In the genomic region with DNA sequence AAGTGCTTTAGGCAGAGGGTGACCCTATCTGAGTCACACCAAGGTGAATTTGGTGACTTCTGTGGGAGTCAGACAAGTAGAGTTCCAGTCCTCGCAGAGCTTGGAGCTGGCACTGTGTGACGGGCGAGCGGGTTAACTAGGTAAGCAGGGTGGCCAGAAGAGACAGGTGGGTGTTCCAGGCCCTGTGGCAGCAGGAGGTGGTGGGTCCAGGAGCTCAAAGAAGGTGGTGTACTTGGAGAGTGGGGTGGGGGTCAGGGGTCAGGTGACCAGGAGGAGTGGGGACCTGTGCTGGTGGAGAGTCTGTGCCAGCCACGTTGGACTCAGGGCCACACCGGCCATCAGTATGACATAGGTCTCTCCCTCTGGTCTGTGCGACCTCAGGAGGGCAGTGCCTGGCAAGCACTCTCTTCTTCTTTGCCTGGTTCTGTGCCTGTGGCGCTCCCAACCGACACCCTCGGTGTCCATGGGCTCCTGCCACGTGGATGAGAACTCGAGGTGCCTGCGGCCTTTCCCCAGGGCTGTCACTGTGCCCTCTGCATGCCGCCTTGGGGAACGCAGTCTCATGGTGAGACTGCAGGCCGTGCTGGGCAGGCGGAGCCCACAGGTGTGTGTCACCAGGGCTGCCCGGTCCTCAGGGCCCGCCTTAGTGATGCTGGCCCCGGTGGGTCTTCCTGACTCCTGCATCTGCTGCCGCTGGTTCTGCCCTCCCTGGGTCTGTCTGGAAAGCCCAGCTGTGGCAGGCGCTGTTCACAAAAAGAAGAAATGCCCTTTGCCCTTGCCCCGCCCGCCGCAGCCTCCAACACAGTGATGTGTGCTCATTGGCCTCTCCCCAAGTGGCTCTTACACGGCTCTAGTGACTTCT, we compare ENCODE assay signal across 9 cellular contexts. TPM values are rescaled to one million over a fixed set of nuclear protein-coding genes. Genes with fewer than 3 reads are reported as not detected.
DNase-seq lines count a peak whose midpoint lies in the region; ATAC-seq and TF ChIP-seq lines count a peak whose summit lies in the region.
"Had no signal": no experiment of that assay in that cellular context is flagged by ENCODE, and none has a peak within 500 bp of the region (broad histone marks: within the 10 kb centered on the region; RNA-seq: fewer than 3 reads in every experiment).

No MANE protein-coding gene starts in this region.

- H3K27ac ChIP-seq in C4-2B, result peak overlapping the region; percentile 78; the same call in 1 of the 2 replicates

- H3K4me1 Mint-ChIP-seq in nephron progenitor cell, result peaks cover 29% of the 10 kb centered on the region

- H3K4me3 ChIP-seq in MG63, result peak overlapping the region; percentile 45
- H3K4me3 ChIP-seq in choroid plexus epithelial cell (ENCODE audit: low read depth, low read length), result peak overlapping the region; percentile 74

- peaks cover 40% of the 10 kb centered on the region for H3K36me3 Mint-ChIP-seq in nephron progenitor cell (ENCODE audit: low read depth)

- no peak for TF ChIP-seq CTCF in C4-2B (conservative IDR thresholded peaks at IDR 0.05)
- TF ChIP-seq CTCF in choroid plexus epithelial cell (conservative IDR thresholded peaks at IDR 0.05; ENCODE audit: low read depth, low read length), result no peak
- no peak for TF ChIP-seq CTCF in nephron progenitor cell (IDR thresholded peaks at IDR 0.05)

- H3K27ac Mint-ChIP-seq in nephron progenitor cell, result peak overlapping the region; percentile 97

- no peak for ATAC-seq in HG02610 (IDR thresholded peaks at IDR 0.05; ENCODE audit: unreplicated experiment)

- DNase-seq in MG63 (no peak), choroid plexus epithelial cell (ENCODE audit: low read depth) (no peak), nephron progenitor cell (no peak), UCSD-AML1 (lab: John Stamatoyannopoulos, UW; ENCODE audit: unreplicated experiment) (no peak), NCI-H2081 treated with DMSO at 0.1 percent for 48 hours (lab: John Stamatoyannopoulos, UW) (no peak)
- no peak for DNase-seq in stimulated activated CD4-positive, alpha-beta T cell treated with anti-CD3 and anti-CD28 coated beads, Interleukin-2, amount 100 ng/mL, for 24 hours
- DNase-seq: thyroid gland had no signal

- H3K9me3 Mint-ChIP-seq in nephron progenitor cell, result no peaks in the 10 kb centered on the region

- no peaks in the 10 kb centered on the region for H3K9me3 ChIP-seq in MG63
- H3K9me3 ChIP-seq: thyroid gland had no signal

- peaks cover 43% of the 10 kb centered on the region for H3K36me3 ChIP-seq in MG63

- peaks cover 23% of the 10 kb centered on the region for H3K27me3 Mint-ChIP-seq in nephron progenitor cell (ENCODE audit: low read depth, poor library complexity)

- no peaks in the 10 kb centered on the region for H3K27me3 ChIP-seq in MG63
- H3K27me3 ChIP-seq: thyroid gland had no signal

- peak overlapping the region; percentile 83 for H3K4me3 Mint-ChIP-seq in nephron progenitor cell

RNA-seq across cellular contexts. Expression of a gene that starts 1.6 kb away (rescaled TPM):
- total RNA-seq in MG63 (2014; rRNA removed; shearing (Covaris generic); ENCODE audit: low replicate concordance), result 52.1 and 63.5 TPM in 2 replicates

RNA-seq across cellular contexts. Expression of a gene that starts 6.7 kb away (rescaled TPM):
- 67.7 and 72.3 TPM in 2 replicates for total RNA-seq in MG63 (2014; rRNA removed; shearing (Covaris generic); ENCODE audit: low replicate concordance)

RNA-seq across cellular contexts. Expression of a gene that starts 18.9 kb away (rescaled TPM):
- 2.8 TPM in 1 of 2 replicates, not detected in the other for total RNA-seq in MG63 (2014; rRNA removed; shearing (Covaris generic); ENCODE audit: low replicate concordance)
